In genomic region chr6:158955265-158955664, GRCh38 we compare ENCODE assay signal across 21 cellular contexts.
"Had no signal": no experiment of that assay in that cellular context is flagged by ENCODE, and none has a peak within 500 bp of the region (broad histone marks: within the 10 kb centered on the region; RNA-seq: fewer than 3 reads in every experiment).

No MANE protein-coding gene starts in this region.

- H3K36me3 Mint-ChIP-seq: activated CD8-positive, alpha-beta memory T cell treated with anti-CD3 and anti-CD28 coated beads, Interleukin-2, amount 10 ng/mL, durations not matched to agents 7 days and 5 days; type B pancreatic cell had no signal

- H3K27ac Mint-ChIP-seq: activated CD4-positive, alpha-beta memory T cell treated with anti-CD3 and anti-CD28 coated beads, Interleukin-2, amount 10 ng/mL, durations not matched to agents 7 days and 5 days; activated CD8-positive, alpha-beta memory T cell treated with anti-CD3 and anti-CD28 coated beads, Interleukin-2, amount 10 ng/mL, durations not matched to agents 7 days and 5 days; activated naive CD4-positive, alpha-beta T cell treated with anti-CD3 and anti-CD28 coated beads, Interleukin-2, amount 50 U/mL, for 24 hours; progenitor cell of endocrine pancreas; T-helper 17 cell; type B pancreatic cell had no signal

- H3K9me3 Mint-ChIP-seq: activated naive CD4-positive, alpha-beta T cell treated with anti-CD3 and anti-CD28 coated beads, Interleukin-2, amount 50 U/mL, for 24 hours; effector memory CD8-positive, alpha-beta T cell; type B pancreatic cell had no signal

- H3K4me1 Mint-ChIP-seq: activated CD4-positive, alpha-beta memory T cell treated with anti-CD3 and anti-CD28 coated beads, Interleukin-2, amount 10 ng/mL, durations not matched to agents 7 days and 5 days; activated CD8-positive, alpha-beta memory T cell treated with anti-CD3 and anti-CD28 coated beads, Interleukin-2, amount 10 ng/mL, durations not matched to agents 7 days and 5 days; activated naive CD4-positive, alpha-beta T cell treated with anti-CD3 and anti-CD28 coated beads, Interleukin-2, amount 50 U/mL, for 24 hours had no signal

- H3K4me3 Mint-ChIP-seq: activated CD4-positive, alpha-beta memory T cell treated with anti-CD3 and anti-CD28 coated beads, Interleukin-2, amount 10 ng/mL, durations not matched to agents 7 days and 5 days; activated CD8-positive, alpha-beta memory T cell treated with anti-CD3 and anti-CD28 coated beads, Interleukin-2, amount 10 ng/mL, durations not matched to agents 7 days and 5 days; activated naive CD4-positive, alpha-beta T cell treated with anti-CD3 and anti-CD28 coated beads, Interleukin-2, amount 50 U/mL, for 24 hours; effector memory CD8-positive, alpha-beta T cell; T-helper 17 cell; type B pancreatic cell had no signal

- DNase-seq: activated CD4-positive, alpha-beta memory T cell treated with anti-CD3 and anti-CD28 coated beads, Interleukin-2, amount 10 ng/mL, durations not matched to agents 7 days and 5 days; activated CD4-positive, CD25-positive, alpha-beta regulatory T cell treated with anti-CD3 and anti-CD28 coated beads, Interleukin-2, amount 50 U/mL, for 72 hours; activated CD8-positive, alpha-beta memory T cell treated with anti-CD3 and anti-CD28 coated beads, Interleukin-2, amount 10 ng/mL, durations not matched to agents 7 days and 5 days; activated gamma-delta T cell; activated T-cell treated with anti-CD3 and anti-CD28 coated beads for 4 hours; anterior cingulate cortex; body of pancreas; effector memory CD8-positive, alpha-beta T cell; foreskin melanocyte; retina; stimulated activated CD4-positive, alpha-beta T cell treated with anti-CD3 and anti-CD28 coated beads, Interleukin-2, amount 100 ng/mL, for 48 hours; stimulated activated CD8-positive, alpha-beta memory T cell treated with anti-CD3 and anti-CD28 coated beads, Interleukin-4, amount 100 ng/mL, for 48 hours; stimulated activated naive CD4-positive, alpha-beta T cell; T-helper 17 cell; testis had no signal

- ATAC-seq: activated CD8-positive, alpha-beta memory T cell treated with anti-CD3 and anti-CD28 coated beads, Interleukin-2, amount 10 ng/mL, durations not matched to agents 7 days and 5 days; body of pancreas; effector memory CD8-positive, alpha-beta T cell; esophagus mucosa; left lobe of liver; naive thymus-derived CD4-positive, alpha-beta T cell; T-helper 17 cell had no signal

- H3K27me3 Mint-ChIP-seq: activated naive CD4-positive, alpha-beta T cell treated with anti-CD3 and anti-CD28 coated beads, Interleukin-2, amount 50 U/mL, for 24 hours; effector memory CD8-positive, alpha-beta T cell; progenitor cell of endocrine pancreas; T-helper 17 cell; type B pancreatic cell had no signal
